26 cellular contexts compared by ENCODE assay signal in the genomic region with DNA sequence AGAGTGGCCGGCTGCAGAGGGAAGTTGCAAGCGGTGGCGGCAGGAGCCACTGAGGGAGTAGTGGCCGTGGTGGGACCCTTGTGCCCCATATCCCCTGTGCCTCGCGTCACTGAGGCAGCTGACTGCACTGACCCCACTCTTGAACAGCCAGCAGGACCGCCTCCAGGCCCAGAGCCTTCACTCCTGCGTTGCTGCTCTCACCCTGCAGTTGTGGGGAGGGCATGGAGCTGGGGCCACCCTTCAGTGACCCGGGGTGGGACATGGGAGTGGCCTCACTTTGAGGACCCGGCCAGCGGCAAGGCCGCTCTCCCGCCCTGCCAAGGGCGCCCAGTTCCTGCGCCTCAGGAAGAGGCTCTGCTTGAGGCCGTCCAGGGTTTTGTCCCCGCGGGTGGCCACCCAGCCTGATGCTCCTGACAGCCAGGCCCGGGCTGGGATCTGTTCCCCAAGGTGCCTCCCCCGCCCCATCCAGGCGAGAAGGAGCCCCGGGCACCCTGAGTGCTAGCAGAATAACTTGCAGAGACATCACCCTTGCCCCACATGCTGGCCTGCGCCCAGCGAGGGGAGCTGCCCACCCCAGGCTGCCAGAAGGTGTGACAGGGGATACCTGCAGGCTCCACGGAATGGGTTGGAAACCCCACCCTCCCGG. TPM values are rescaled to one million over a fixed set of nuclear protein-coding genes. Genes with fewer than 3 reads are reported as not detected.
"Had no signal": no experiment of that assay in that cellular context is flagged by ENCODE, and none has a peak within 500 bp of the region (broad histone marks: within the 10 kb centered on the region; RNA-seq: fewer than 3 reads in every experiment).

No MANE protein-coding gene starts in this region.

- H3K4me3 ChIP-seq: body of pancreas, psoas muscle, skin epidermis, testis had no signal

- FAIRE-seq: colon, islet of Langerhans had no signal

- H3K36me3 ChIP-seq: WERI-Rb-1 had no signal

- H3K4me1 ChIP-seq: body of pancreas, psoas muscle, testis had no signal

- H3K9me3 ChIP-seq: body of pancreas, psoas muscle, testis had no signal

- DNase-seq: activated CD4-positive, alpha-beta T cell treated with anti-CD3 and anti-CD28 coated beads for 36 hours; activated CD4-positive, alpha-beta T cell treated with anti-CD3 and anti-CD28 coated beads, Interleukin-2, amount 50 U/mL, for 48 hours; activated naive CD4-positive, alpha-beta T cell; activated naive CD8-positive, alpha-beta T cell treated with anti-CD3 and anti-CD28 coated beads, Interleukin-2, amount 10 ng/mL, durations not matched to agents 7 days and 5 days; activated T-cell treated with anti-CD3 and anti-CD28 coated beads, Interleukin-2, amount 50 U/mL, for 1 hour; amygdala; body of pancreas; endodermal cell; foreskin melanocyte; glutamatergic neuron; hippocampal formation; mammary epithelial cell; midbrain; psoas muscle; stimulated activated CD4-positive, alpha-beta T cell treated with anti-CD3 and anti-CD28 coated beads, Interleukin-15, amount 100 ng/mL, for 24 hours; stimulated activated CD4-positive, alpha-beta T cell treated with anti-CD3 and anti-CD28 coated beads, Interleukin-2, amount 100 ng/mL, for 48 hours; testis; WERI-Rb-1 had no signal

- H3K4me3 Mint-ChIP-seq: activated CD4-positive, alpha-beta T cell treated with anti-CD3 and anti-CD28 coated beads for 36 hours; activated naive CD8-positive, alpha-beta T cell treated with anti-CD3 and anti-CD28 coated beads, Interleukin-2, amount 10 ng/mL, durations not matched to agents 7 days and 5 days; activated T-helper 17 cell treated with anti-CD3 and anti-CD28 coated beads, Interleukin-2, amount 50 U/mL, for 72 hours; endodermal cell; neural crest cell; type B pancreatic cell had no signal

- H3K27ac ChIP-seq: body of pancreas, psoas muscle, skin epidermis, testis, WERI-Rb-1 had no signal

- H3K27me3 ChIP-seq: body of pancreas, testis had no signal

- H3K36me3 Mint-ChIP-seq: activated naive CD8-positive, alpha-beta T cell treated with anti-CD3 and anti-CD28 coated beads, Interleukin-2, amount 10 ng/mL, durations not matched to agents 7 days and 5 days; type B pancreatic cell had no signal

- H3K27ac Mint-ChIP-seq: activated CD4-positive, alpha-beta T cell treated with anti-CD3 and anti-CD28 coated beads for 36 hours; activated naive CD8-positive, alpha-beta T cell treated with anti-CD3 and anti-CD28 coated beads, Interleukin-2, amount 10 ng/mL, durations not matched to agents 7 days and 5 days; activated T-helper 17 cell treated with anti-CD3 and anti-CD28 coated beads, Interleukin-2, amount 50 U/mL, for 72 hours; endodermal cell; type B pancreatic cell had no signal

- H3K9me3 Mint-ChIP-seq: activated T-helper 17 cell treated with anti-CD3 and anti-CD28 coated beads, Interleukin-2, amount 50 U/mL, for 72 hours; type B pancreatic cell had no signal

- H3K4me1 Mint-ChIP-seq: activated CD4-positive, alpha-beta T cell treated with anti-CD3 and anti-CD28 coated beads for 36 hours; activated naive CD8-positive, alpha-beta T cell treated with anti-CD3 and anti-CD28 coated beads, Interleukin-2, amount 10 ng/mL, durations not matched to agents 7 days and 5 days; activated T-helper 17 cell treated with anti-CD3 and anti-CD28 coated beads, Interleukin-2, amount 50 U/mL, for 72 hours; endodermal cell; neural crest cell had no signal

- ATAC-seq: activated CD4-positive, alpha-beta T cell treated with anti-CD3 and anti-CD28 coated beads for 36 hours; activated T-helper 17 cell treated with anti-CD3 and anti-CD28 coated beads, Interleukin-2, amount 50 U/mL, for 72 hours; body of pancreas; psoas muscle had no signal

RNA-seq across cellular contexts. Expression of a gene that starts 44.4 kb away (rescaled TPM):
- total RNA-seq: epithelial cell of proximal tubule, osteocyte had no signal

RNA-seq across cellular contexts. Expression of a gene that starts 46.0 kb away (rescaled TPM):
- total RNA-seq: epithelial cell of proximal tubule, mammary epithelial cell, neural crest cell, osteocyte had no signal
